11 cellular contexts compared by ENCODE assay signal in genomic region chr3:77042892-77043291, GRCh38. TPM values are rescaled to one million over a fixed set of nuclear protein-coding genes. Genes with fewer than 3 reads are reported as not detected.
DNase-seq lines count a peak whose midpoint lies in the region; ATAC-seq, FAIRE-seq and TF ChIP-seq lines count a peak whose summit lies in the region.
"Had no signal": no experiment of that assay in that cellular context is flagged by ENCODE, and none has a peak within 500 bp of the region (broad histone marks: within the 10 kb centered on the region; RNA-seq: fewer than 3 reads in every experiment).

No MANE protein-coding gene starts in this region.

- H3K36me3 ChIP-seq in Loucy (ENCODE audit: insufficient read depth, low read length), result no peaks in the 10 kb centered on the region
- H3K36me3 ChIP-seq: thoracic aorta had no signal

- TF ChIP-seq CTCF in D721Med (IDR thresholded peaks at IDR 0.05; ENCODE audit: insufficient read depth, missing control alignments), result peak; percentile 47
- 0 out of 2 replicates have a peak, but pooled peaks have one; percentile 20 for TF ChIP-seq CTCF in Loucy (conservative IDR thresholded peaks at IDR 0.05; ENCODE audit: low read length)
- no peak for TF ChIP-seq CTCF in mesothelial cell of epicardium (IDR thresholded peaks at IDR 0.05; ENCODE audit: unreplicated experiment)
- TF ChIP-seq CTCF in GM10266 (IDR thresholded peaks at IDR 0.05; ENCODE audit: control insufficient read depth, insufficient read depth, low read depth, missing control alignments), result no peak

- no peaks in the 10 kb centered on the region for H3K79me2 ChIP-seq in Loucy (ENCODE audit: insufficient read depth, low read length)

- no peak overlapping the region for H2AFZ ChIP-seq in Loucy (ENCODE audit: low read length)

- peak overlapping the region; percentile 85 for H3K4me3 Mint-ChIP-seq in mesothelial cell of epicardium
- H3K4me3 Mint-ChIP-seq: activated CD4-positive, alpha-beta T cell treated with anti-CD3 and anti-CD28 coated beads for 36 hours; activated naive CD4-positive, alpha-beta T cell treated with anti-CD3 and anti-CD28 coated beads, Interleukin-2, amount 50 U/mL, for 24 hours had no signal

- no peak overlapping the region for H3K27ac Mint-ChIP-seq in mesothelial cell of epicardium
- H3K27ac Mint-ChIP-seq: activated CD4-positive, alpha-beta T cell treated with anti-CD3 and anti-CD28 coated beads for 36 hours; activated naive CD4-positive, alpha-beta T cell treated with anti-CD3 and anti-CD28 coated beads, Interleukin-2, amount 50 U/mL, for 24 hours had no signal

- no peak overlapping the region for H3K4me2 ChIP-seq in Loucy (ENCODE audit: low read depth, low read length, poor library complexity, severe bottlenecking)

- H3K36me3 Mint-ChIP-seq in mesothelial cell of epicardium, result no peaks in the 10 kb centered on the region
- H3K36me3 Mint-ChIP-seq: activated naive CD4-positive, alpha-beta T cell treated with anti-CD3 and anti-CD28 coated beads, Interleukin-2, amount 50 U/mL, for 24 hours had no signal

- H3K4me3 ChIP-seq in Loucy (ENCODE audit: low read length, poor library complexity, severe bottlenecking), result no peak overlapping the region
- H3K4me3 ChIP-seq: thoracic aorta had no signal

- no peaks in the 10 kb centered on the region for H3K4me1 ChIP-seq in Loucy (ENCODE audit: insufficient read depth, low read length, poor library complexity, severe bottlenecking)

- no peak for FAIRE-seq in D721Med (lab: Jason Lieb, UNC)
- FAIRE-seq: endometrium had no signal

- H3K9me3 ChIP-seq in Loucy (ENCODE audit: insufficient read depth, low read depth, low read length), result no peaks in the 10 kb centered on the region
- H3K9me3 ChIP-seq: thoracic aorta had no signal

- H3K27me3 Mint-ChIP-seq in mesothelial cell of epicardium (ENCODE audit: low read depth), result peaks cover 23% of the 10 kb centered on the region

- H3F3A ChIP-seq in Loucy (ENCODE audit: low read depth), result no peaks in the 10 kb centered on the region

- no peak overlapping the region for H3K9ac ChIP-seq in Loucy (ENCODE audit: low read depth, low read length, poor library complexity, severe bottlenecking)

- peaks cover 12% of the 10 kb centered on the region for H3K9me3 Mint-ChIP-seq in mesothelial cell of epicardium
- H3K9me3 Mint-ChIP-seq: activated naive CD4-positive, alpha-beta T cell treated with anti-CD3 and anti-CD28 coated beads, Interleukin-2, amount 50 U/mL, for 24 hours had no signal

- H3K27me3 ChIP-seq in Loucy (ENCODE audit: insufficient read depth, low read length, poor library complexity, severe bottlenecking), result no peaks in the 10 kb centered on the region

- ATAC-seq in GM19328 (IDR thresholded peaks at IDR 0.05; ENCODE audit: unreplicated experiment), result no peak
- ATAC-seq: activated CD4-positive, alpha-beta T cell treated with anti-CD3 and anti-CD28 coated beads for 36 hours had no signal

- no peaks in the 10 kb centered on the region for H3K9me2 ChIP-seq in Loucy (replicated peaks; ENCODE audit: low read depth, low read length)

- H3K4me1 Mint-ChIP-seq in mesothelial cell of epicardium, result peaks cover 26% of the 10 kb centered on the region
- H3K4me1 Mint-ChIP-seq: activated naive CD4-positive, alpha-beta T cell treated with anti-CD3 and anti-CD28 coated beads, Interleukin-2, amount 50 U/mL, for 24 hours had no signal

- DNase-seq in D721Med (ENCODE audit: insufficient read length, low spot score) (no peak), cerebellar cortex (ENCODE audit: low spot score) (peak; percentile 79), mesothelial cell of epicardium (ENCODE audit: low spot score in 2 of 2, unreplicated experiment in 2 of 2) (no peak), GM10266 (ENCODE audit: extremely low spot score) (no peak)
- no peak for DNase-seq in activated T-cell treated with anti-CD3 and anti-CD28 coated beads, Interleukin-2, amount 50 U/mL, for 1 hour
- DNase-seq: activated CD4-positive, alpha-beta T cell treated with anti-CD3 and anti-CD28 coated beads for 36 hours had no signal

- H4K20me1 ChIP-seq in Loucy (ENCODE audit: insufficient read depth, low read length, poor library complexity, severe bottlenecking), result no peaks in the 10 kb centered on the region

RNA-seq across cellular contexts. Expression of gene ROBO2, which starts 3.0 kb away (rescaled TPM):
- total RNA-seq in mesothelial cell of epicardium, result 82.3 to 90.3 TPM (median 82.4 TPM) in 3 replicates
- total RNA-seq: activated CD4-positive, alpha-beta T cell treated with anti-CD3 and anti-CD28 coated beads for 36 hours had no signal

Comparison
In these comparisons a context has a peak if more than half of its experiments do, and no peak if none do; other contexts are left out.
1. CTCF ChIP-seq: peak in D721Med (single experiment) and Loucy (single experiment); none in mesothelial cell of epicardium (single experiment) and GM10266 (single experiment).